In genomic region chr2:44360749-44361329, GRCh38 we compare ENCODE assay signal across 8 cellular contexts. TPM values are rescaled to one million over a fixed set of nuclear protein-coding genes. Genes with fewer than 3 reads are reported as not detected.
DNase-seq lines count a peak whose midpoint lies in the region; ATAC-seq and TF ChIP-seq lines count a peak whose summit lies in the region.

No MANE protein-coding gene starts in this region.

- H3K27me3 Mint-ChIP-seq in CD14-positive monocyte (ENCODE audit: low read depth in 3 of 3), result peaks cover 0 to 2% (median 0%) of the 10 kb centered on the region in 3 donors

- CTCF ChIA-PET in OCI-LY7 (lab: Charles Lee; ENCODE audit: unreplicated experiment), result no interaction called here

- H3K9ac ChIP-seq in colonic mucosa (ENCODE audit: low read depth in 2 of 2, low read length in 2 of 2), result peak overlapping the region; percentile 86 to 90

- peaks cover 7 to 8% of the 10 kb centered on the region in 2 donors for H3K36me3 Mint-ChIP-seq in CD14-positive monocyte

- POLR2A ChIA-PET in OCI-LY7 (lab: Charles Lee), result interaction anchor here (0.5 to 1.4 kb wide), 4 partner anchors 14 to 188 kb away, joined by 3 to 5 read pairs (median 4); no protein-coding TSS in a partner anchor

- no peaks in the 10 kb centered on the region for H3K36me3 ChIP-seq in OCI-LY7 (ENCODE audit: insufficient read depth, low read length)
- H3K36me3 ChIP-seq in colonic mucosa, result no peaks in the 10 kb centered on the region
- peaks cover 0 to 10% (median 0%) of the 10 kb centered on the region in 3 donors for H3K36me3 ChIP-seq in tibial nerve

- H3K4me3 ChIP-seq in OCI-LY7 (ENCODE audit: low read depth, low read length, poor library complexity, severe bottlenecking) (peak overlapping the region; percentile 82), colonic mucosa (peak overlapping the region; percentile 59), tibial nerve (peak overlapping the region; percentile 77 to 95 (median 88))

- H3K9me3 ChIP-seq in OCI-LY7 (ENCODE audit: low read length) (no peaks in the 10 kb centered on the region), colonic mucosa (no peaks in the 10 kb centered on the region), tibial nerve (no peaks in the 10 kb centered on the region)

- peak overlapping the region; percentile 100 for H3K4me3 Mint-ChIP-seq in CD14-positive monocyte

- 0 out of 2 replicates have a peak, but pooled peaks cover 4% of the 10 kb centered on the region for H4K20me1 ChIP-seq in OCI-LY7 (ENCODE audit: insufficient read depth, low read length)

- H3K9me2 ChIP-seq in OCI-LY7 (ENCODE audit: insufficient read depth, low read length), result no peaks in the 10 kb centered on the region

- H3K27ac Mint-ChIP-seq in CD14-positive monocyte, result peak overlapping the region; percentile 99 to 100 (median 99)

- intact Hi-C loops in CD14-positive monocyte (cut with micrococcal nuclease) (loop anchor here (2.0 to 10.0 kb wide), 4 partner anchors 194 to 766 kb away; partner anchors contain the start of genes LRPPRC (in 1 of the 2), PPM1B (in 1 of the 2) and THADA (in 1 of the 2)), OCI-LY7 (cut with micrococcal nuclease; ENCODE audit: unreplicated experiment) (no loop called here), colonic mucosa (cut with DNase I) (no loop called here)

- no peak for TF ChIP-seq CTCF in CD14-positive monocyte (IDR thresholded peaks at IDR 0.05)
- TF ChIP-seq CTCF in OCI-LY7 (conservative IDR thresholded peaks at IDR 0.05; ENCODE audit: low read length), result no peak
- TF ChIP-seq CTCF in colonic mucosa (IDR thresholded peaks at IDR 0.05), result no peak
- TF ChIP-seq CTCF in tibial nerve (IDR thresholded peaks at IDR 0.05), result no peak

- BruUV-seq in OCI-LY7 (replicated peaks; lab: Mats Ljungman, UMichigan), result no TSS peak

- peak overlapping the region; percentile 64 for H3K27ac ChIP-seq in OCI-LY7 (ENCODE audit: low read depth, low read length, poor library complexity, severe bottlenecking)
- H3K27ac ChIP-seq in colonic mucosa, result peak overlapping the region; percentile 90
- H3K27ac ChIP-seq in tibial nerve, result peak overlapping the region; percentile 96 to 99 (median 98)

- H3K4me1 Mint-ChIP-seq in CD14-positive monocyte, result peaks cover 22% of the 10 kb centered on the region

- TF ChIP-seq EP300 in tibial nerve (IDR thresholded peaks at IDR 0.05), result no peak

- no peaks in the 10 kb centered on the region for H3K9me3 Mint-ChIP-seq in CD14-positive monocyte

- H3K79me2 ChIP-seq in OCI-LY7 (ENCODE audit: insufficient read depth, low read depth, low read length), result peaks cover 41% of the 10 kb centered on the region; the same call in 1 of the 2 replicates

- peak overlapping the region; percentile 97 for H3K4me2 ChIP-seq in OCI-LY7 (ENCODE audit: low read length)

- no peaks in the 10 kb centered on the region for H3K27me3 ChIP-seq in colonic mucosa
- H3K27me3 ChIP-seq in tibial nerve, result no peaks in the 10 kb centered on the region

- peak overlapping the region; percentile 92 for H2AFZ ChIP-seq in OCI-LY7 (ENCODE audit: low read length)

- ATAC-seq in GM21737 (IDR thresholded peaks at IDR 0.05; ENCODE audit: unreplicated experiment), result peak; percentile 3
- no peak for ATAC-seq in GM18858 (IDR thresholded peaks at IDR 0.05; ENCODE audit: unreplicated experiment)
- no peak for ATAC-seq in GM19035 (IDR thresholded peaks at IDR 0.05; ENCODE audit: unreplicated experiment)

- TF ChIP-seq POLR2A in tibial nerve (IDR thresholded peaks at IDR 0.05), result no peak

- no peak for DNase-seq in CD14-positive monocyte (ENCODE audit: low spot score)
- DNase-seq in OCI-LY7 (ENCODE audit: low spot score), result peak; percentile 12
- peak; percentile 54 for DNase-seq in colonic mucosa
- peak; percentile 70 for DNase-seq in medulla oblongata (ENCODE audit: extremely low spot score)
- DNase-seq in tibial nerve (ENCODE audit: low spot score in 2 of 2), result peak in 1 of 2 donors; percentile 31

- H3K4me1 ChIP-seq in OCI-LY7 (ENCODE audit: insufficient read depth, low read length, poor library complexity, severe bottlenecking), result peaks cover 13% of the 10 kb centered on the region
- H3K4me1 ChIP-seq in colonic mucosa, result peaks cover 9% of the 10 kb centered on the region
- H3K4me1 ChIP-seq in tibial nerve, result peaks cover 0 to 39% (median 25%) of the 10 kb centered on the region in 4 donors

- 3% methylated on average over 19 of the region's 19 CpGs for WGBS in tibial nerve, 2 donors

RNA-seq across cellular contexts. Expression of gene PREPL, which starts 0.5 kb away (rescaled TPM):
- polyA plus RNA-seq in CD14-positive monocyte, result 10 to 100 TPM in 1 of 2 donors, 1 to 10 TPM in 1; 8.0 to 10.8 TPM
- 27.5 and 28.2 TPM in 2 replicates for total RNA-seq in OCI-LY7 (2014; rRNA removed; shearing (Covaris generic))
- total RNA-seq in OCI-LY7 (2022) (39.0 and 40.6 TPM in 2 replicates), colonic mucosa (10 to 100 TPM; 29.6 to 35.6 TPM), tibial nerve (10 to 100 TPM; 33.0 to 69.5 (median 60.2) TPM)

RNA-seq across cellular contexts. Expression of gene CAMKMT, which starts 0.9 kb away (rescaled TPM):
- 1 to 10 TPM; 7.0 to 7.8 TPM for polyA plus RNA-seq in CD14-positive monocyte
- total RNA-seq in OCI-LY7 (2014; rRNA removed; shearing (Covaris generic)), result 25.1 and 27.4 TPM in 2 replicates
- 25.7 and 26.8 TPM in 2 replicates for total RNA-seq in OCI-LY7 (2022)
- total RNA-seq in colonic mucosa, result 10 to 100 TPM; 10.7 to 11.6 TPM
- 10 to 100 TPM in 1 of 4 donors, 1 to 10 TPM in 3; 8.4 to 14.1 (median 9.7) TPM for total RNA-seq in tibial nerve

Comparison
In these comparisons a context has a peak if more than half of its experiments do, and no peak if none do; other contexts are left out.
1. intact Hi-C loops: an anchor here in CD14-positive monocyte (2.0 to 10.0 kb wide); none called in OCI-LY7 and colonic mucosa.